33 cellular contexts compared by ENCODE assay signal in genomic region chr7:85980740-85981139, GRCh38.
"Had no signal": no experiment of that assay in that cellular context is flagged by ENCODE, and none has a peak within 500 bp of the region (broad histone marks: within the 10 kb centered on the region; RNA-seq: fewer than 3 reads in every experiment).

No MANE protein-coding gene starts in this region.

- H3K4me3 ChIP-seq: adrenal gland, ascending aorta, body of pancreas, breast epithelium, cardiac muscle cell had no signal

- H3K36me3 ChIP-seq: adrenal gland, ascending aorta, brain microvascular endothelial cell, breast epithelium, cardiac muscle cell had no signal

- FAIRE-seq: astrocyte, bronchial epithelial cell, colon had no signal

- H3K4me1 ChIP-seq: adrenal gland, ascending aorta, body of pancreas, breast epithelium had no signal

- H3K27me3 ChIP-seq: adrenal gland, ascending aorta, body of pancreas, brain microvascular endothelial cell, breast epithelium, cardiac muscle cell had no signal

- H3K27ac ChIP-seq: adrenal gland, ascending aorta, body of pancreas, brain microvascular endothelial cell, breast epithelium, cardiac muscle cell had no signal

- H3K9me3 ChIP-seq: ascending aorta, body of pancreas, breast epithelium had no signal

- DNase-seq: activated effector memory CD4-positive, alpha-beta T cell treated with anti-CD3 and anti-CD28 coated beads, Interleukin-2, amount 50 U/mL, for 16 hours; activated effector memory CD4-positive, alpha-beta T cell treated with Interleukin-2 at 50 U/mL for 16 hours; activated gamma-delta T cell; activated gamma-delta T cell treated with Interleukin-2 at 50 U/mL for 16 hours; activated naive CD4-positive, alpha-beta T cell; activated naive CD4-positive, alpha-beta T cell treated with anti-CD3 and anti-CD28 coated beads for 36 hours; activated naive CD4-positive, alpha-beta T cell treated with anti-CD3 and anti-CD28 coated beads, Interleukin-2, amount 10 ng/mL, durations not matched to agents 7 days and 5 days; activated naive CD4-positive, alpha-beta T cell treated with anti-CD3 and anti-CD28 coated beads, Interleukin-2, amount 50 U/mL, for 16 hours; activated naive CD4-positive, alpha-beta T cell treated with Interleukin-2 at 50 U/mL for 16 hours; activated naive CD8-positive, alpha-beta T cell treated with anti-CD3 and anti-CD28 coated beads for 36 hours; activated naive CD8-positive, alpha-beta T cell treated with anti-CD3 and anti-CD28 coated beads, Interleukin-2, amount 10 ng/mL, durations not matched to agents 7 days and 5 days; activated naive CD8-positive, alpha-beta T cell treated with anti-CD3 and anti-CD28 coated beads, Interleukin-2, amount 50 U/mL, for 24 hours; activated T-cell treated with anti-CD3 and anti-CD28 coated beads, Interleukin-2, amount 50 U/mL, for 4 hours; activated T-cell treated with anti-CD3 and anti-CD28 coated beads, Interleukin-2, amount 50 U/mL, for 48 hours; activated T-cell treated with anti-CD3 and anti-CD28 coated beads, Interleukin-2, amount 50 U/mL, for 72 hours; adrenal gland; amniotic stem cell; amygdala; anterior cingulate cortex; aorta; body of pancreas; brain microvascular endothelial cell; caudate nucleus; central memory CD4-positive, alpha-beta T cell; cerebellar nuclear complex had no signal

- ATAC-seq: activated naive CD4-positive, alpha-beta T cell treated with anti-CD3 and anti-CD28 coated beads, Interleukin-2, amount 50 U/mL, for 72 hours; activated naive CD8-positive, alpha-beta T cell treated with anti-CD3 and anti-CD28 coated beads, Interleukin-2, amount 50 U/mL, for 24 hours; activated T-cell treated with anti-CD3 and anti-CD28 coated beads, Interleukin-2, amount 50 U/mL, for 4 hours; activated T-cell treated with anti-CD3 and anti-CD28 coated beads, Interleukin-2, amount 50 U/mL, for 72 hours; activated T-helper 17 cell treated with anti-CD3 and anti-CD28 coated beads, Interleukin-2, amount 50 U/mL, for 72 hours; body of pancreas had no signal
